In genomic region chr2:218883491-218884490, GRCh38 we compare ENCODE assay signal across 9 cellular contexts. TPM values are rescaled to one million over a fixed set of nuclear protein-coding genes. Genes with fewer than 3 reads are reported as not detected.
DNase-seq lines count a peak whose midpoint lies in the region; ATAC-seq and TF ChIP-seq lines count a peak whose summit lies in the region.
"Had no signal": no experiment of that assay in that cellular context is flagged by ENCODE, and none has a peak within 500 bp of the region (broad histone marks: within the 10 kb centered on the region; RNA-seq: fewer than 3 reads in every experiment).

No MANE protein-coding gene starts in this region.

- no peak overlapping the region for H3K27ac Mint-ChIP-seq in activated CD4-positive, alpha-beta T cell treated with anti-CD3 and anti-CD28 coated beads, Interleukin-2, amount 10 ng/mL, durations not matched to agents 7 days and 5 days

- ATAC-seq in thoracic aorta (ENCODE audit: insufficient number of reproducible peaks, low FRiP score, low read depth) (no peak), GM18861 (IDR thresholded peaks at IDR 0.05; ENCODE audit: unreplicated experiment) (no peak), GM21737 (IDR thresholded peaks at IDR 0.05; ENCODE audit: unreplicated experiment) (no peak)

- H3K4me3 ChIP-seq in iPS-18a (ENCODE audit: low read length), result peak overlapping the region; percentile 40
- peak overlapping the region; percentile 69 for H3K4me3 ChIP-seq in thoracic aorta

- H3K9me3 ChIP-seq in iPS-18a (ENCODE audit: control insufficient read depth, low read depth, low read length) (no peaks in the 10 kb centered on the region), thoracic aorta (no peaks in the 10 kb centered on the region)

- H3K27me3 Mint-ChIP-seq in activated CD4-positive, alpha-beta T cell treated with anti-CD3 and anti-CD28 coated beads, Interleukin-2, amount 10 ng/mL, durations not matched to agents 7 days and 5 days, result peaks cover 70% of the 10 kb centered on the region

- H3K36me3 Mint-ChIP-seq in activated CD4-positive, alpha-beta T cell treated with anti-CD3 and anti-CD28 coated beads, Interleukin-2, amount 10 ng/mL, durations not matched to agents 7 days and 5 days (ENCODE audit: low read depth), result no peaks in the 10 kb centered on the region

- no peak overlapping the region for H3K4me3 Mint-ChIP-seq in activated CD4-positive, alpha-beta T cell treated with anti-CD3 and anti-CD28 coated beads, Interleukin-2, amount 10 ng/mL, durations not matched to agents 7 days and 5 days

- CTCF ChIA-PET in activated CD4-positive, alpha-beta T cell treated with anti-CD3 and anti-CD28 coated beads, Interleukin-2, amount 10 ng/mL, durations not matched to agents 7 days and 5 days (lab: Charles Lee), result interaction anchor here (0.6 to 31.8 kb wide), 5 partner anchors 3 to 162 kb away, joined by 3 to 669 read pairs (median 3); partner anchors contain the start of gene WNT10A

- H3K4me1 Mint-ChIP-seq in activated CD4-positive, alpha-beta T cell treated with anti-CD3 and anti-CD28 coated beads, Interleukin-2, amount 10 ng/mL, durations not matched to agents 7 days and 5 days, result peaks cover 16% of the 10 kb centered on the region

- peaks cover 4% of the 10 kb centered on the region for H3K4me1 ChIP-seq in iPS-18a (ENCODE audit: control insufficient read depth, low read depth, low read length)
- H3K4me1 ChIP-seq in thoracic aorta (ENCODE audit: control insufficient read depth in 1 of 2, low read depth in 2 of 2), result peaks cover 9 to 15% of the 10 kb centered on the region in 2 donors

- H3K36me3 ChIP-seq in iPS-18a (ENCODE audit: control insufficient read depth, low read depth, low read length) (no peaks in the 10 kb centered on the region), thoracic aorta (no peaks in the 10 kb centered on the region)

- peaks cover 95% of the 10 kb centered on the region for H3K27me3 ChIP-seq in iPS-18a (ENCODE audit: control insufficient read depth, insufficient read depth, low read length)
- H3K27me3 ChIP-seq in thoracic aorta (replicated peaks; ENCODE audit: insufficient read depth), result no peaks in the 10 kb centered on the region

- peak; percentile 50 to 54 for DNase-seq in activated CD4-positive, alpha-beta T cell treated with anti-CD3 and anti-CD28 coated beads for 4 hours
- DNase-seq in activated CD4-positive, alpha-beta T cell treated with anti-CD3 and anti-CD28 coated beads, Interleukin-2, amount 10 ng/mL, durations not matched to agents 7 days and 5 days, result no peak
- DNase-seq in activated T-cell treated with anti-CD3 and anti-CD28 coated beads for 4 hours (peak; percentile 41), thoracic aorta (ENCODE audit: low spot score) (no peak), OCI-M2 (lab: John Stamatoyannopoulos, UW; ENCODE audit: unreplicated experiment) (no peak)

- POLR2A ChIA-PET in activated CD4-positive, alpha-beta T cell treated with anti-CD3 and anti-CD28 coated beads, Interleukin-2, amount 10 ng/mL, durations not matched to agents 7 days and 5 days (lab: Charles Lee), result no interaction called here

- H3K27ac ChIP-seq in iPS-18a (ENCODE audit: low read length) (no peak overlapping the region), thoracic aorta (no peak overlapping the region)

- H3K9me3 Mint-ChIP-seq in activated CD4-positive, alpha-beta T cell treated with anti-CD3 and anti-CD28 coated beads, Interleukin-2, amount 10 ng/mL, durations not matched to agents 7 days and 5 days, result no peaks in the 10 kb centered on the region

- no peak for TF ChIP-seq CTCF in thoracic aorta (IDR thresholded peaks at IDR 0.05)

- no peak overlapping the region for H3K9ac ChIP-seq in iPS-18a (ENCODE audit: low read length)

RNA-seq across cellular contexts. Expression of gene WNT10A, which starts 3.1 kb away (rescaled TPM):
- total RNA-seq in activated CD4-positive, alpha-beta T cell treated with anti-CD3 and anti-CD28 coated beads, Interleukin-2, amount 10 ng/mL, durations not matched to agents 7 days and 5 days, result under 1 TPM; 0.10 TPM
- 1 to 10 TPM in 1 of 2 donors, not detected in 1; 1.6 TPM for total RNA-seq in thoracic aorta
- total RNA-seq: glomerular endothelial cell had no signal

RNA-seq across cellular contexts. Expression of gene WNT6, which starts 24.2 kb away (rescaled TPM):
- not detected for total RNA-seq in activated CD4-positive, alpha-beta T cell treated with anti-CD3 and anti-CD28 coated beads, Interleukin-2, amount 10 ng/mL, durations not matched to agents 7 days and 5 days
- 1 to 10 TPM in 1 of 2 donors, under 1 TPM in 1; 0.27 to 2.5 TPM for total RNA-seq in thoracic aorta
- total RNA-seq: glomerular endothelial cell had no signal

RNA-seq across cellular contexts. Expression of gene PRKAG3, which starts 52.2 kb away (rescaled TPM):
- total RNA-seq in activated CD4-positive, alpha-beta T cell treated with anti-CD3 and anti-CD28 coated beads, Interleukin-2, amount 10 ng/mL, durations not matched to agents 7 days and 5 days, result not detected
- total RNA-seq in thoracic aorta, result under 1 TPM in 1 of 2 donors, not detected in 1; 0.28 TPM
- total RNA-seq: glomerular endothelial cell had no signal

Comparison
In these comparisons a context has a peak if more than half of its experiments do, and no peak if none do; other contexts are left out.
1. DNase-seq: peak in activated CD4-positive, alpha-beta T cell treated with anti-CD3 and anti-CD28 coated beads for 4 hours (2 of 2) and activated T-cell treated with anti-CD3 and anti-CD28 coated beads for 4 hours (single experiment); none in activated CD4-positive, alpha-beta T cell treated with anti-CD3 and anti-CD28 coated beads, Interleukin-2, amount 10 ng/mL, durations not matched to agents 7 days and 5 days (single experiment), thoracic aorta (single experiment) and OCI-M2 (single experiment).